In genomic region chr6:25449774-25450173, GRCh38 we compare ENCODE assay signal across 15 cellular contexts.
DNase-seq lines count a peak whose midpoint lies in the region; FAIRE-seq and TF ChIP-seq lines count a peak whose summit lies in the region.
"Had no signal": no experiment of that assay in that cellular context is flagged by ENCODE, and none has a peak within 500 bp of the region (broad histone marks: within the 10 kb centered on the region; RNA-seq: fewer than 3 reads in every experiment).

No MANE protein-coding gene starts in this region.

- no peak overlapping the region for H2AFZ ChIP-seq in mesenchymal stem cell (ENCODE audit: low read depth, low read length)

- no peak overlapping the region for H3K14ac ChIP-seq in mesenchymal stem cell (ENCODE audit: low read length in 2 of 2)

- no peak overlapping the region for H2AK5ac ChIP-seq in mesenchymal stem cell (ENCODE audit: low read length, severe bottlenecking)

- peak; percentile 8 for FAIRE-seq in GM19239 (lab: Jason Lieb, UNC)

- H2BK120ac ChIP-seq in mesenchymal stem cell (ENCODE audit: low read depth, low read length): no peak overlapping the region

- TF ChIP-seq POLR2A in erythroblast (IDR thresholded peaks at IDR 0.05; ENCODE audit: low read length): no peak

- H3K4me1 ChIP-seq in mesenchymal stem cell (ENCODE audit: control insufficient read depth, insufficient read depth, low read depth, low read length): peaks cover 8% of the 10 kb centered on the region
- H3K4me1 ChIP-seq: HAP-1 had no signal

- no peak overlapping the region for H2BK12ac ChIP-seq in mesenchymal stem cell (ENCODE audit: low read length in 2 of 2)

- H3K79me1 ChIP-seq in mesenchymal stem cell (replicated peaks; ENCODE audit: low read length, poor library complexity, severe bottlenecking): peaks cover 19% of the 10 kb centered on the region

- no peak overlapping the region for H3K4me2 ChIP-seq in mesenchymal stem cell (ENCODE audit: low read length, poor library complexity, severe bottlenecking)

- H2BK5ac ChIP-seq in mesenchymal stem cell (ENCODE audit: low read depth, low read length, poor library complexity, severe bottlenecking): no peak overlapping the region

- H2BK15ac ChIP-seq in mesenchymal stem cell (ENCODE audit: low read depth, poor library complexity, severe bottlenecking): no peak overlapping the region

- H3K4me3 ChIP-seq in SK-N-MC (peak overlapping the region; percentile 16; the same call in 1 of the 2 replicates), mesenchymal stem cell (ENCODE audit: insufficient read depth in 1 of 2, low read depth in 1 of 2, low read length in 2 of 2) (no peak overlapping the region)
- H3K4me3 ChIP-seq: HAP-1 had no signal

- H4K8ac ChIP-seq in mesenchymal stem cell (ENCODE audit: low read length): no peak overlapping the region

- H3K9ac ChIP-seq in SK-N-MC (ENCODE audit: insufficient read length) (no peak overlapping the region), mesenchymal stem cell (ENCODE audit: low read length) (no peak overlapping the region)

- no peak overlapping the region for H4K91ac ChIP-seq in mesenchymal stem cell (ENCODE audit: low read length)

- no peaks in the 10 kb centered on the region for H3K27me3 ChIP-seq in mesenchymal stem cell (ENCODE audit: control insufficient read depth in 1 of 2, insufficient read depth in 1 of 2, low read length in 2 of 2)

- 26% methylated on average over 4 of the region's 4 CpGs for WGBS in mesenchymal stem cell

- H3K36me3 ChIP-seq in SK-N-MC (ENCODE audit: insufficient read depth, low read length) (no peaks in the 10 kb centered on the region), mesenchymal stem cell (ENCODE audit: control insufficient read depth in 1 of 2, insufficient read depth in 2 of 2, low read depth in 1 of 2, low read length in 2 of 2) (peaks cover 0 to 20% of the 10 kb centered on the region in 2 experiments)
- H3K36me3 ChIP-seq: HAP-1 had no signal

- H3K27ac ChIP-seq in SK-N-MC (peak overlapping the region; percentile 12), mesenchymal stem cell (ENCODE audit: low read length, poor library complexity, severe bottlenecking) (peak overlapping the region; percentile 48)

- H3K9me3 ChIP-seq in SK-N-MC (ENCODE audit: low read depth, low read length) (no peaks in the 10 kb centered on the region), mesenchymal stem cell (ENCODE audit: control insufficient read depth, low read length) (peaks cover 7% of the 10 kb centered on the region)
- H3K9me3 ChIP-seq: HAP-1 had no signal

- DNase-seq in GM19239 (ENCODE audit: insufficient read length, low spot score): no peak
- peak; percentile 78 for DNase-seq in NCI-H146 treated with DMSO at 0.1 percent for 48 hours (lab: John Stamatoyannopoulos, UW; ENCODE audit: unreplicated experiment)
- no peak for DNase-seq in SK-N-MC (ENCODE audit: low read depth, low spot score)
- no peak for DNase-seq in mesenchymal stem cell
- DNase-seq in NCI-H510A (lab: John Stamatoyannopoulos, UW): no peak
- no peak for DNase-seq in erythroblast (lab: John Stamatoyannopoulos, UW)
- DNase-seq in stimulated activated CD4-positive, alpha-beta T cell treated with anti-CD3 and anti-CD28 coated beads, Interleukin-4, amount 100 ng/mL, for 4 hours: no peak
- DNase-seq in pons (ENCODE audit: low spot score): no peak
- DNase-seq: activated CD4-positive, alpha-beta T cell treated with anti-CD3 and anti-CD28 coated beads for 48 hours; activated gamma-delta T cell; KG1; left cardiac atrium; stimulated activated naive CD8-positive, alpha-beta T cell treated with anti-CD3 and anti-CD28 coated beads, Interleukin-15, Interleukin-2, amounts not matched to agents 100 U/mL and 50 U/mL, for 24 hours; SW 1271 had no signal

- no peak overlapping the region for H3K23ac ChIP-seq in mesenchymal stem cell (ENCODE audit: low read length in 2 of 2)

- H3K18ac ChIP-seq in mesenchymal stem cell (ENCODE audit: low read depth in 1 of 2, low read length in 2 of 2): no peak overlapping the region

- no peak overlapping the region for H3K4ac ChIP-seq in mesenchymal stem cell (ENCODE audit: low read depth in 1 of 2, low read length in 2 of 2)
